In the genomic region with DNA sequence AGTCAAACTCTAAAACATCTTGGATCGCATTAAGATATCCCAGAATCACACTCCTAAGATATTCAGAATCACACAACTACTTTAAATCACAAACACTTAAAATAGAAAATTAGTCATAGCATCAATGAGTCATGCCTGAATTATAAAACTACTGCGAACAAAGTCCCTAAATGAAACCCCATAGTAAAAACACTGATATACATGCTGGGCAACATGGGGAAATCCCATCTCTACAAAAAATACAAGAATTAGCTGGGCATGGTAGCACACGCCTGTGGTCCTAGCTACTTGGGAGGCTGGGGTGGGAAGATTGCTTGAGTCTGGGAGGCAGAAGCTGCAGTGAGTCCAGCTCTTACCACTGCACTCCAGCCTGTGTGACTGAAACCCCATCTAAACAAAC, we compare ENCODE assay signal across 10 cellular contexts.
DNase-seq lines count a peak whose midpoint lies in the region; ATAC-seq, FAIRE-seq and TF ChIP-seq lines count a peak whose summit lies in the region.
"Had no signal": no experiment of that assay in that cellular context is flagged by ENCODE, and none has a peak within 500 bp of the region (broad histone marks: within the 10 kb centered on the region; RNA-seq: fewer than 3 reads in every experiment).

No MANE protein-coding gene starts in this region.

- H3K4me3 ChIP-seq in AG04449 (ENCODE audit: low read depth, low read length) (no peak overlapping the region), bronchial epithelial cell (ENCODE audit: low read depth, low read length) (no peak overlapping the region)

- TF ChIP-seq CTCF in AG04449 (IDR thresholded peaks at IDR 0.05; ENCODE audit: insufficient read depth, low read length, missing control alignments) (no peak), bronchial epithelial cell (IDR thresholded peaks at IDR 0.05; ENCODE audit: insufficient read depth, low read length, severe bottlenecking) (no peak)

- POLR2A ChIA-PET in AG04449 (lab: Yijun Ruan, JAX): no interaction called here

- CTCF ChIA-PET in AG04449 (lab: Yijun Ruan, JAX): interaction anchor here (1.0 to 3.8 kb wide), 7 partner anchors 9 to 275 kb away, joined by 3 to 32 read pairs (median 3); no protein-coding TSS in a partner anchor

- peaks cover 1% of the 10 kb centered on the region for H3K36me3 ChIP-seq in bronchial epithelial cell (ENCODE audit: control insufficient read depth, insufficient read depth, low read length)

- ATAC-seq in HG03039 (IDR thresholded peaks at IDR 0.05; ENCODE audit: unreplicated experiment) (no peak), HG03095 (IDR thresholded peaks at IDR 0.05; ENCODE audit: unreplicated experiment) (no peak), HG02798 (IDR thresholded peaks at IDR 0.05; ENCODE audit: poor library complexity, unreplicated experiment) (no peak)

- no peaks in the 10 kb centered on the region for H3K27me3 ChIP-seq in bronchial epithelial cell (ENCODE audit: control insufficient read depth, insufficient read depth, low read length)

- FAIRE-seq in bronchial epithelial cell (lab: Jason Lieb, UNC): no peak
- FAIRE-seq: TTC549 had no signal

- DNase-seq in AG04449 (ENCODE audit: low read depth, low spot score) (peak; percentile 31), HPDE6-E6E7 (ENCODE audit: extremely low spot score) (peak; percentile 14), bronchial epithelial cell (ENCODE audit: low read depth) (peak; percentile 89), myocyte (ENCODE audit: low read depth) (peak; percentile 54)
- no peak for DNase-seq in stimulated activated naive CD4-positive, alpha-beta T cell treated with Interleukin-2 at 50 U/mL for 16 hours (lab: John Stamatoyannopoulos, UW)
- DNase-seq: activated naive CD4-positive, alpha-beta T cell treated with anti-CD3 and anti-CD28 coated beads, Interleukin-2, amount 50 U/mL, for 16 hours had no signal
